In genomic region chr7:159006610-159007130, GRCh38 we compare ENCODE assay signal across 1 cellular context.
TF ChIP-seq lines count a peak whose summit lies in the region.

No MANE protein-coding gene starts in this region.

TF ChIP-seq in K562, 482 proteins besides CTCF, POLR2A, EP300 and RAD21 (continued from another document and continues in another):
- TF ChIP-seq TEAD4 (IDR thresholded peaks at IDR 0.05; ENCODE audit: low read length) (peak; percentile 44; the same call in 1 of the 2 replicates), TEAD4 (CRISPR knock-in tag; IDR thresholded peaks at IDR 0.05; ENCODE audit: borderline replicate concordance) (peak; percentile 67; the same call in 1 of the 2 replicates), ZNF263 (CRISPR knock-in tag; IDR thresholded peaks at IDR 0.05; ENCODE audit: borderline replicate concordance) (no peak), MEIS2 (IDR thresholded peaks at IDR 0.05; ENCODE audit: partially characterized antibody) (no peak), DEAF1 (CRISPR knock-in tag; IDR thresholded peaks at IDR 0.05) (no peak), NEUROD1 (IDR thresholded peaks at IDR 0.05; ENCODE audit: borderline replicate concordance, low read depth, low read length, partially characterized antibody) (no peak), ZNF436 (CRISPR knock-in tag; IDR thresholded peaks at IDR 0.05) (no peak), HOMEZ (CRISPR knock-in tag; IDR thresholded peaks at IDR 0.05) (0 out of 2 replicates have a peak, but pooled peaks have one; percentile 50), USF1 (CRISPR knock-in tag; IDR thresholded peaks at IDR 0.05) (peak; percentile 79), NBN (IDR thresholded peaks at IDR 0.05; ENCODE audit: low read depth) (0 out of 2 replicates have a peak, but pooled peaks have one; percentile 23), USF2 (CRISPR knock-in tag; IDR thresholded peaks at IDR 0.05) (peak; percentile 68), MTA2 (IDR thresholded peaks at IDR 0.05; ENCODE audit: low read depth) (no peak), MAFF (IDR thresholded peaks at IDR 0.05; ENCODE audit: low read length) (no peak), CREB1 (IDR thresholded peaks at IDR 0.05) (no peak), CREB1 (CRISPR knock-in tag; IDR thresholded peaks at IDR 0.05) (no peak; the same call in 1 of the 2 replicates), KAT2B (IDR thresholded peaks at IDR 0.05; ENCODE audit: low read depth, low read length) (no peak), GTF2A2 (tag; IDR thresholded peaks at IDR 0.05) (no peak), ARID3B (CRISPR knock-in tag; IDR thresholded peaks at IDR 0.05; ENCODE audit: borderline replicate concordance) (0 out of 2 replicates have a peak, but pooled peaks have one; percentile 65), EHMT2 (IDR thresholded peaks at IDR 0.05) (no peak), XRCC4 (IDR thresholded peaks at IDR 0.05; ENCODE audit: extremely low read depth, insufficient read depth, insufficient read length) (no peak), PURB (CRISPR knock-in tag; IDR thresholded peaks at IDR 0.05; ENCODE audit: low read depth) (no peak), PATZ1 (CRISPR knock-in tag; IDR thresholded peaks at IDR 0.05; ENCODE audit: borderline replicate concordance) (no peak), ZNF197 (CRISPR knock-in tag; IDR thresholded peaks at IDR 0.05; ENCODE audit: low read depth) (no peak), NR2C1 (IDR thresholded peaks at IDR 0.05) (no peak), NR2C1 (tag; IDR thresholded peaks at IDR 0.05) (peak; percentile 47; the same call in 1 of the 2 replicates), TOE1 (IDR thresholded peaks at IDR 0.05; ENCODE audit: borderline replicate concordance) (peak; percentile 49; the same call in 1 of the 2 replicates), TOE1 (CRISPR knock-in tag; IDR thresholded peaks at IDR 0.05; ENCODE audit: borderline replicate concordance, low read depth) (no peak), SREBF1 (IDR thresholded peaks at IDR 0.05; ENCODE audit: borderline replicate concordance, low read depth, low read length) (no peak), ARID3A (IDR thresholded peaks at IDR 0.05; ENCODE audit: borderline replicate concordance, low read depth, low read length) (no peak), ZBTB33 (CRISPR knock-in tag; IDR thresholded peaks at IDR 0.05) (0 out of 2 replicates have a peak, but pooled peaks have one; percentile 23), GATAD2B (IDR thresholded peaks at IDR 0.05; ENCODE audit: borderline replicate concordance) (no peak), ARNT (IDR thresholded peaks at IDR 0.05) (no peak), CBX8 (IDR thresholded peaks at IDR 0.05; ENCODE audit: borderline replicate concordance, extremely low read depth, low read depth, low read length, poor library complexity, severe bottlenecking) (no peak), ZNF121 (CRISPR knock-in tag; conservative IDR thresholded peaks at IDR 0.05) (no peak), ZNF583 (CRISPR knock-in tag; IDR thresholded peaks at IDR 0.05) (peak; percentile 83; the same call in 1 of the 2 replicates), ZBTB9 (CRISPR knock-in tag; IDR thresholded peaks at IDR 0.05) (0 out of 2 replicates have a peak, but pooled peaks have one; percentile 52), ZBTB34 (CRISPR knock-in tag; IDR thresholded peaks at IDR 0.05) (no peak), ZNF316 (IDR thresholded peaks at IDR 0.05) (peak; percentile 40), ZEB2 (IDR thresholded peaks at IDR 0.05) (peak; percentile 83), SMARCE1 (IDR thresholded peaks at IDR 0.05) (peak; percentile 80), DMBX1 (CRISPR knock-in tag; IDR thresholded peaks at IDR 0.05; ENCODE audit: borderline replicate concordance) (peak; percentile 66), ZNF165 (CRISPR knock-in tag; IDR thresholded peaks at IDR 0.05; ENCODE audit: borderline replicate concordance) (no peak)
